In genomic region chr1:47351305-47351704, GRCh38 we compare ENCODE assay signal across 11 cellular contexts.
DNase-seq lines count a peak whose midpoint lies in the region; ATAC-seq lines count a peak whose summit lies in the region.
"Had no signal": no experiment of that assay in that cellular context is flagged by ENCODE, and none has a peak within 500 bp of the region (broad histone marks: within the 10 kb centered on the region; RNA-seq: fewer than 3 reads in every experiment).

No MANE protein-coding gene starts in this region.

- no peak overlapping the region for H3K4me3 Mint-ChIP-seq in effector memory CD8-positive, alpha-beta T cell

- H3K4me1 Mint-ChIP-seq in effector memory CD8-positive, alpha-beta T cell (ENCODE audit: low read depth in 2 of 2), result peaks cover 12 to 53% of the 10 kb centered on the region in 2 donors

- ATAC-seq in GM19395 (IDR thresholded peaks at IDR 0.05; ENCODE audit: unreplicated experiment) (peak; percentile 92), HG03103 (IDR thresholded peaks at IDR 0.05; ENCODE audit: low read depth, unreplicated experiment) (peak; percentile 51), HG03571 (IDR thresholded peaks at IDR 0.05; ENCODE audit: unreplicated experiment) (no peak)
- ATAC-seq in effector memory CD8-positive, alpha-beta T cell (replicated peaks), result no peak

- peak; percentile 56 for DNase-seq in ELR (ENCODE audit: low read depth)
- peak; percentile 30 for DNase-seq in astrocyte of the hippocampus (ENCODE audit: low read depth, low spot score)
- no peak for DNase-seq in superior temporal gyrus (ENCODE audit: extremely low spot score)
- DNase-seq in stimulated activated naive CD4-positive, alpha-beta T cell treated with Interleukin-2 at 50 U/mL for 16 hours (lab: John Stamatoyannopoulos, UW), result no peak
- DNase-seq in effector memory CD8-positive, alpha-beta T cell, result no peak
- DNase-seq: DND-41; SHP77; stimulated activated CD4-positive, alpha-beta T cell treated with anti-CD3 and anti-CD28 coated beads, Interleukin-4, amount 100 ng/mL, for 1 hour had no signal

- no peaks in the 10 kb centered on the region for H3K27me3 Mint-ChIP-seq in effector memory CD8-positive, alpha-beta T cell

- peaks cover 5% of the 10 kb centered on the region for H3K36me3 Mint-ChIP-seq in effector memory CD8-positive, alpha-beta T cell (ENCODE audit: insufficient read depth)

- H3K27ac Mint-ChIP-seq in effector memory CD8-positive, alpha-beta T cell, result no peak overlapping the region

- no peaks in the 10 kb centered on the region for H3K9me3 Mint-ChIP-seq in effector memory CD8-positive, alpha-beta T cell

Comparison
In these comparisons a context has a peak if more than half of its experiments do, and no peak if none do; other contexts are left out.
1. DNase-seq: peak in ELR (single experiment) and astrocyte of the hippocampus (single experiment); none in superior temporal gyrus (single experiment), stimulated activated naive CD4-positive, alpha-beta T cell treated with Interleukin-2 at 50 U/mL for 16 hours (single experiment) and effector memory CD8-positive, alpha-beta T cell (0 of 3).
2. ATAC-seq: peak in GM19395 (single experiment) and HG03103 (single experiment); none in HG03571 (single experiment) and effector memory CD8-positive, alpha-beta T cell (single experiment).